ENCODE assay signal across 13 cellular contexts in the genomic region with DNA sequence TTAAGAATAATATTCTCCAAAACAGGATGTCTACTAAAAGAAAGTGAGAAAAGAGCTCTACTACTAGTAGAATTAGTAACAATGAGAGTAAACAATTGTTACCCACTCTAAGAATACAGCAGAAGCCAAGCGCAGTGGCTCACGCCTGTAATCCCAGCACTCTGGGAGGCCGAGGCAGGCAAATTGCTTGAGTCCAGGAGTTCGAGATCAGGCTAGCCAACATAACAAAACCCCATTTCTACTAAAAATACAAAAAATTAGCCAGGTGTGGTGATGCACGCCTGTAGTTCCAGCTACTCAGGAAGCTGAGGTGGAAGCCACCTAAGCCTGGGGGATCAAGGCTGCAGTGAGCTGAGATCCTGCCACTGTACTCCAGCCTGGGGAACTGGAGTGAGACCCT. TPM values are rescaled to one million over a fixed set of nuclear protein-coding genes. Genes with fewer than 3 reads are reported as not detected.
DNase-seq lines count a peak whose midpoint lies in the region; ATAC-seq and TF ChIP-seq lines count a peak whose summit lies in the region.
"Had no signal": no experiment of that assay in that cellular context is flagged by ENCODE, and none has a peak within 500 bp of the region (broad histone marks: within the 10 kb centered on the region; RNA-seq: fewer than 3 reads in every experiment).

No MANE protein-coding gene starts in this region.

- no peak for ATAC-seq in stimulated activated memory B cell treated with anti-CD40 and anti-IgM and Interleukin-4, amounts not matched to agents 10 μg/mL and 1 μg/mL and 100 μg/mL, for 72 hours
- ATAC-seq in HG02885 (IDR thresholded peaks at IDR 0.05; ENCODE audit: poor library complexity, unreplicated experiment), result no peak

- peak overlapping the region; percentile 25; the same call in 1 of the 2 replicates for H3K4me2 ChIP-seq in PC-9

- no peaks in the 10 kb centered on the region for H3K27me3 Mint-ChIP-seq in activated naive CD4-positive, alpha-beta T cell treated with anti-CD3 and anti-CD28 coated beads, Interleukin-2, amount 50 U/mL, for 24 hours
- H3K27me3 Mint-ChIP-seq in chondrocyte (ENCODE audit: low read depth), result no peaks in the 10 kb centered on the region
- no peaks in the 10 kb centered on the region for H3K27me3 Mint-ChIP-seq in stimulated activated memory B cell treated with anti-CD40 and anti-IgM and Interleukin-4, amounts not matched to agents 10 μg/mL and 1 μg/mL and 100 μg/mL, for 72 hours

- H3K4me3 Mint-ChIP-seq in activated naive CD4-positive, alpha-beta T cell treated with anti-CD3 and anti-CD28 coated beads, Interleukin-2, amount 50 U/mL, for 24 hours, result peak overlapping the region; percentile 73
- no peak overlapping the region for H3K4me3 Mint-ChIP-seq in chondrocyte (ENCODE audit: unreplicated experiment)
- H3K4me3 Mint-ChIP-seq in stimulated activated memory B cell treated with anti-CD40 and anti-IgM and Interleukin-4, amounts not matched to agents 10 μg/mL and 1 μg/mL and 100 μg/mL, for 72 hours, result peak overlapping the region; percentile 18

- peaks cover 24% of the 10 kb centered on the region for H3F3A ChIP-seq in PC-9 (ENCODE audit: insufficient read depth, low read depth)

- H3K79me2 ChIP-seq in PC-9 (ENCODE audit: low read depth), result peaks cover 53% of the 10 kb centered on the region

- no peaks in the 10 kb centered on the region for H3K9me3 ChIP-seq in PC-9 (ENCODE audit: insufficient read depth, low read depth)
- H3K9me3 ChIP-seq: esophagus squamous epithelium had no signal

- no peaks in the 10 kb centered on the region for H3K9me2 ChIP-seq in PC-9 (ENCODE audit: insufficient read depth)

- peaks cover 9% of the 10 kb centered on the region for H3K36me3 Mint-ChIP-seq in activated naive CD4-positive, alpha-beta T cell treated with anti-CD3 and anti-CD28 coated beads, Interleukin-2, amount 50 U/mL, for 24 hours
- H3K36me3 Mint-ChIP-seq in chondrocyte (ENCODE audit: low read depth), result peaks cover 7% of the 10 kb centered on the region
- peaks cover 38% of the 10 kb centered on the region for H3K36me3 Mint-ChIP-seq in stimulated activated memory B cell treated with anti-CD40 and anti-IgM and Interleukin-4, amounts not matched to agents 10 μg/mL and 1 μg/mL and 100 μg/mL, for 72 hours

- no peak for DNase-seq in activated naive CD4-positive, alpha-beta T cell treated with anti-CD3 and anti-CD28 coated beads, Interleukin-2, amount 50 U/mL, for 16 hours
- no peak for DNase-seq in PC-9
- no peak for DNase-seq in chondrocyte (ENCODE audit: low spot score)
- no peak for DNase-seq in HT-29 (ENCODE audit: low spot score)
- no peak for DNase-seq in iPS-NIHi7 (ENCODE audit: extremely low spot score)
- DNase-seq: caudate nucleus, esophagus squamous epithelium, NCI-H1417, NCI-H82 had no signal

- POLR2A ChIA-PET in PC-9 (lab: Charles Lee; ENCODE audit: unreplicated experiment), result no interaction called here

- H3K36me3 ChIP-seq in PC-9 (ENCODE audit: low read depth), result peaks cover 23% of the 10 kb centered on the region

- H3K27ac ChIP-seq in PC-9, result no peak overlapping the region
- H3K27ac ChIP-seq: esophagus squamous epithelium had no signal

- H3K27ac Mint-ChIP-seq in activated naive CD4-positive, alpha-beta T cell treated with anti-CD3 and anti-CD28 coated beads, Interleukin-2, amount 50 U/mL, for 24 hours, result peak overlapping the region; percentile 90
- H3K27ac Mint-ChIP-seq in chondrocyte (ENCODE audit: unreplicated experiment), result peak overlapping the region; percentile 4
- peak overlapping the region; percentile 75 for H3K27ac Mint-ChIP-seq in stimulated activated memory B cell treated with anti-CD40 and anti-IgM and Interleukin-4, amounts not matched to agents 10 μg/mL and 1 μg/mL and 100 μg/mL, for 72 hours

- no peaks in the 10 kb centered on the region for H3K9me3 Mint-ChIP-seq in activated naive CD4-positive, alpha-beta T cell treated with anti-CD3 and anti-CD28 coated beads, Interleukin-2, amount 50 U/mL, for 24 hours
- no peaks in the 10 kb centered on the region for H3K9me3 Mint-ChIP-seq in chondrocyte (ENCODE audit: low read depth)
- no peaks in the 10 kb centered on the region for H3K9me3 Mint-ChIP-seq in stimulated activated memory B cell treated with anti-CD40 and anti-IgM and Interleukin-4, amounts not matched to agents 10 μg/mL and 1 μg/mL and 100 μg/mL, for 72 hours

- BruUV-seq in PC-9 (replicated peaks; lab: Mats Ljungman, UMichigan), result no TSS peak

- H3K4me1 Mint-ChIP-seq in activated naive CD4-positive, alpha-beta T cell treated with anti-CD3 and anti-CD28 coated beads, Interleukin-2, amount 50 U/mL, for 24 hours, result peaks cover 46% of the 10 kb centered on the region
- peaks cover 46% of the 10 kb centered on the region for H3K4me1 Mint-ChIP-seq in chondrocyte (ENCODE audit: low read depth)
- H3K4me1 Mint-ChIP-seq in stimulated activated memory B cell treated with anti-CD40 and anti-IgM and Interleukin-4, amounts not matched to agents 10 μg/mL and 1 μg/mL and 100 μg/mL, for 72 hours, result peaks cover 51% of the 10 kb centered on the region

- H3K4me1 ChIP-seq in PC-9 (replicated peaks; ENCODE audit: insufficient read depth), result peaks cover 29% of the 10 kb centered on the region

- H3K27me3 ChIP-seq in PC-9 (ENCODE audit: insufficient read depth, low read depth), result no peaks in the 10 kb centered on the region
- H3K27me3 ChIP-seq: esophagus squamous epithelium had no signal

- intact Hi-C loops in PC-9 (cut with micrococcal nuclease; ENCODE audit: unreplicated experiment), result no loop called here

- CTCF ChIA-PET in PC-9 (lab: Charles Lee), result interaction anchor here (0.6 kb wide), 1 partner anchor 89 kb away, joined by 7 read pairs; no protein-coding TSS in a partner anchor

- H3K4me3 ChIP-seq in PC-9, result no peak overlapping the region
- H3K4me3 ChIP-seq: esophagus squamous epithelium, skin epidermis had no signal

- H4K20me1 ChIP-seq in PC-9 (ENCODE audit: insufficient read depth), result 0 out of 2 replicates have a peak, but pooled peaks cover 3% of the 10 kb centered on the region

- H2AFZ ChIP-seq in PC-9, result no peak overlapping the region

- TF ChIP-seq CTCF in PC-9 (conservative IDR thresholded peaks at IDR 0.05) (no peak), chondrocyte (IDR thresholded peaks at IDR 0.05) (no peak)

RNA-seq across cellular contexts. Expression of a gene that starts 4.7 kb away (rescaled TPM):
- total RNA-seq in PC-9 (2021) (27.6 and 31.1 TPM in 2 replicates), chondrocyte (28.3 to 34.3 TPM (median 29.5 TPM) in 3 replicates)
- total RNA-seq in HT-29 (2014; rRNA removed; shearing (Covaris generic)), result 30.3 and 35.7 TPM in 2 replicates

RNA-seq across cellular contexts. Expression of a gene that starts 6.9 kb away (rescaled TPM):
- total RNA-seq in PC-9 (2021) (22.5 and 22.9 TPM in 2 replicates), chondrocyte (31.4 to 32.9 TPM (median 32.1 TPM) in 3 replicates)
- 35.1 and 46.6 TPM in 2 replicates for total RNA-seq in HT-29 (2014; rRNA removed; shearing (Covaris generic))

RNA-seq across cellular contexts. Expression of a gene that starts 7.2 kb away (rescaled TPM):
- total RNA-seq in PC-9 (2021) (65.6 and 74.8 TPM in 2 replicates), chondrocyte (54.0 to 58.8 TPM (median 58.7 TPM) in 3 replicates)
- 39.3 and 47.7 TPM in 2 replicates for total RNA-seq in HT-29 (2014; rRNA removed; shearing (Covaris generic))

RNA-seq across cellular contexts. Expression of a gene that starts 18.0 kb away (rescaled TPM):
- total RNA-seq in PC-9 (2021) (0.60 and 0.83 TPM in 2 replicates), chondrocyte (12.9 to 17.8 TPM (median 16.1 TPM) in 3 replicates)
- not detected in 2 replicates for total RNA-seq in HT-29 (2014; rRNA removed; shearing (Covaris generic))

Comparison
In these comparisons a context has a peak if more than half of its experiments do, and no peak if none do; other contexts are left out.
1. H3K27ac Mint-ChIP-seq: peak in every context shown above with its lines; median percentile 90 in activated naive CD4-positive, alpha-beta T cell treated with anti-CD3 and anti-CD28 coated beads, Interleukin-2, amount 50 U/mL, for 24 hours; 75 in stimulated activated memory B cell treated with anti-CD40 and anti-IgM and Interleukin-4, amounts not matched to agents 10 μg/mL and 1 μg/mL and 100 μg/mL, for 72 hours; 4 in chondrocyte.